In genomic region chr12:1639538-1639937, GRCh38 we compare ENCODE assay signal across 12 cellular contexts. TPM values are rescaled to one million over a fixed set of nuclear protein-coding genes. Genes with fewer than 3 reads are reported as not detected.
DNase-seq lines count a peak whose midpoint lies in the region; ATAC-seq and TF ChIP-seq lines count a peak whose summit lies in the region.
"Had no signal": no experiment of that assay in that cellular context is flagged by ENCODE, and none has a peak within 500 bp of the region (broad histone marks: within the 10 kb centered on the region; RNA-seq: fewer than 3 reads in every experiment).

No MANE protein-coding gene starts in this region.

- H3K9me3 Mint-ChIP-seq in activated naive CD4-positive, alpha-beta T cell treated with anti-CD3 and anti-CD28 coated beads, Interleukin-2, amount 50 U/mL, for 72 hours: no peaks in the 10 kb centered on the region

- WGBS in neuronal stem cell (ENCODE audit: extremely low coverage in 2 of 2, insufficient read length in 2 of 2, insufficient replicate concordance in 1 of 2), 2 donors: no CpG with 5 or more reads among the region's 40 CpGs
- 98% methylated on average over 12 of the region's 40 CpGs for WGBS in mammary epithelial cell (ENCODE audit: low coverage, missing lambda C conversion rate)

- peak overlapping the region; percentile 48 for H4K8ac ChIP-seq in neuronal stem cell (ENCODE audit: low read depth, low read length)

- in situ Hi-C loops in mammary epithelial cell (cut with MboI; ENCODE audit: low sequenced_read_pairs in 2 of 2): loop anchor here (25.0 kb wide), 1 partner anchor 948 kb away; no protein-coding TSS in a partner anchor

- no peak overlapping the region for H2BK5ac ChIP-seq in neuronal stem cell (ENCODE audit: low read length)

- no peak overlapping the region for H2AK5ac ChIP-seq in neuronal stem cell (ENCODE audit: low read depth, low read length)

- H3K9ac ChIP-seq in neuronal stem cell (ENCODE audit: low read depth, low read length, poor library complexity): no peak overlapping the region
- H3K9ac ChIP-seq in mammary epithelial cell (ENCODE audit: insufficient read depth, low read length): no peak overlapping the region

- no peak for TF ChIP-seq CTCF in mammary epithelial cell (conservative IDR thresholded peaks at IDR 0.05 in 1 of 2, IDR thresholded peaks at IDR 0.05 in 1 of 2; ENCODE audit: extremely low read depth in 1 of 2, insufficient read depth in 1 of 2, low read depth in 1 of 2, low read length in 2 of 2)

- dilution Hi-C loops in mammary epithelial cell (cut with HindIII; ENCODE audit: low sequenced_read_pairs): loop anchor here (25.0 kb wide), 1 partner anchor 298 kb away; no protein-coding TSS in a partner anchor

- no peak overlapping the region for H3K23ac ChIP-seq in neuronal stem cell (ENCODE audit: low read depth, low read length, poor library complexity)

- no peak overlapping the region for H4K91ac ChIP-seq in neuronal stem cell (ENCODE audit: low read depth, low read length, poor library complexity)

- DNase-seq in DMS53 (lab: John Stamatoyannopoulos, UW) (peak; percentile 96), neuronal stem cell (ENCODE audit: low spot score) (no peak), mammary epithelial cell (no peak), NCI-H510A (lab: John Stamatoyannopoulos, UW) (no peak)
- DNase-seq in activated naive CD4-positive, alpha-beta T cell treated with anti-CD3 and anti-CD28 coated beads, Interleukin-2, amount 50 U/mL, for 72 hours (ENCODE audit: low spot score in 2 of 2): no peak
- DNase-seq: COR-L47, NCI-H1417, NCI-H187 treated with DMSO at 0.1 percent for 48 hours, NCI-H82 had no signal

- H3K36me3 ChIP-seq in neuronal stem cell (replicated peaks in 1 of 2; ENCODE audit: control insufficient read depth in 2 of 2, insufficient read depth in 2 of 2, low read length in 2 of 2) (peaks cover 0 to 39% of the 10 kb centered on the region in 2 donors), mammary epithelial cell (ENCODE audit: insufficient read depth, low read length) (no peaks in the 10 kb centered on the region)
- H3K36me3 ChIP-seq: HAP-1 had no signal

- intact Hi-C loops in mammary epithelial cell (cut with micrococcal nuclease): loop anchor here (10.0 kb wide), 2 partner anchors 645 to 945 kb away; no protein-coding TSS in a partner anchor

- H3K18ac ChIP-seq in neuronal stem cell (ENCODE audit: low read length): peak overlapping the region; percentile 15

- H2BK15ac ChIP-seq in neuronal stem cell (ENCODE audit: low read length): no peak overlapping the region

- no peaks in the 10 kb centered on the region for H3K79me2 ChIP-seq in mammary epithelial cell (ENCODE audit: insufficient read depth, low read length)

- H3K9me3 ChIP-seq in neuronal stem cell (replicated peaks in 1 of 2; ENCODE audit: control insufficient read depth in 2 of 2, insufficient read depth in 1 of 2, low read depth in 1 of 2, low read length in 2 of 2) (peaks cover 0 to 2% of the 10 kb centered on the region in 2 donors), mammary epithelial cell (replicated peaks; ENCODE audit: insufficient read depth, low read length) (no peaks in the 10 kb centered on the region)
- H3K9me3 ChIP-seq: HAP-1 had no signal

- H2AFZ ChIP-seq in neuronal stem cell (ENCODE audit: low read length) (no peak overlapping the region), mammary epithelial cell (ENCODE audit: low read depth, low read length) (no peak overlapping the region)

- CTCF ChIA-PET in mammary epithelial cell (lab: Charles Lee; ENCODE audit: low non-redundant PET): no interaction called here

- peak; percentile 12 for ATAC-seq in esophagus mucosa
- no peak for ATAC-seq in activated naive CD4-positive, alpha-beta T cell treated with anti-CD3 and anti-CD28 coated beads, Interleukin-2, amount 50 U/mL, for 72 hours

- H3K4me2 ChIP-seq in neuronal stem cell (ENCODE audit: insufficient read depth, low read length, poor library complexity, severe bottlenecking) (no peak overlapping the region), mammary epithelial cell (ENCODE audit: insufficient read depth, low read depth, low read length) (no peak overlapping the region)

- H3K14ac ChIP-seq in neuronal stem cell (ENCODE audit: low read length): no peak overlapping the region

- no peaks in the 10 kb centered on the region for H4K20me1 ChIP-seq in mammary epithelial cell (ENCODE audit: insufficient read depth, low read length)

- peaks cover 6% of the 10 kb centered on the region for H3K79me1 ChIP-seq in neuronal stem cell (ENCODE audit: low read depth, low read length)

- H3K27me3 ChIP-seq in neuronal stem cell (ENCODE audit: control insufficient read depth in 3 of 3, insufficient read depth in 3 of 3, low read depth in 1 of 3, low read length in 3 of 3) (peaks cover 0 to 15% (median 0%) of the 10 kb centered on the region in 3 experiments), mammary epithelial cell (ENCODE audit: insufficient read depth, low read length) (no peaks in the 10 kb centered on the region)

- H3K27ac Mint-ChIP-seq in activated naive CD4-positive, alpha-beta T cell treated with anti-CD3 and anti-CD28 coated beads, Interleukin-2, amount 50 U/mL, for 72 hours: no peak overlapping the region

- H2BK120ac ChIP-seq in neuronal stem cell (ENCODE audit: low read depth, low read length): no peak overlapping the region

- H2BK12ac ChIP-seq in neuronal stem cell (ENCODE audit: low read length): no peak overlapping the region

- peak overlapping the region; percentile 65; the same call in 1 of the 2 replicates for H3K4me3 ChIP-seq in GM08714 (ENCODE audit: low read length)
- no peak overlapping the region for H3K4me3 ChIP-seq in neuronal stem cell (ENCODE audit: low read length in 2 of 2)
- H3K4me3 ChIP-seq in mammary epithelial cell (replicated peaks in 1 of 3; ENCODE audit: insufficient read depth in 1 of 3, low read depth in 2 of 3, low read length in 3 of 3): no peak overlapping the region
- H3K4me3 ChIP-seq: HAP-1 had no signal

- H3K27ac ChIP-seq in neuronal stem cell (replicated peaks; ENCODE audit: low read length): no peak overlapping the region
- no peak overlapping the region for H3K27ac ChIP-seq in mammary epithelial cell (ENCODE audit: insufficient read depth, low read depth, low read length)

- BruUV-seq in mammary epithelial cell (replicated peaks; lab: Mats Ljungman, UMichigan): no TSS peak

- no peaks in the 10 kb centered on the region for H3K36me3 Mint-ChIP-seq in activated naive CD4-positive, alpha-beta T cell treated with anti-CD3 and anti-CD28 coated beads, Interleukin-2, amount 50 U/mL, for 72 hours

- no peak overlapping the region for H3K4ac ChIP-seq in neuronal stem cell (ENCODE audit: low read length)

- H3K4me1 ChIP-seq in neuronal stem cell (ENCODE audit: control insufficient read depth in 2 of 2, insufficient read depth in 1 of 2, low read depth in 1 of 2, low read length in 2 of 2) (peaks cover 4 to 6% of the 10 kb centered on the region in 2 donors), mammary epithelial cell (ENCODE audit: insufficient read depth, low read length) (peaks cover 3% of the 10 kb centered on the region)
- H3K4me1 ChIP-seq: HAP-1 had no signal

RNA-seq across cellular contexts. Expression of gene WNT5B, which starts 10.5 kb away (rescaled TPM):
- total RNA-seq in esophagus mucosa: 9.8 TPM
- polyA plus RNA-seq in neuronal stem cell (2013, experiment 1 of 2): 74.9 TPM
- 74.2 TPM for polyA plus RNA-seq in neuronal stem cell (2013, experiment 2 of 2)
- 10 to 100 TPM in 1 of 2 donors, 1 to 10 TPM in 1; 4.3 to 51.0 TPM for total RNA-seq in mammary epithelial cell
- polyA plus RNA-seq in mammary epithelial cell: 10.4 TPM
- 1.0 TPM for polyA minus RNA-seq in mammary epithelial cell
- under 1 TPM in 1 of 2 donors, not detected in 1; 0.18 TPM for total RNA-seq in activated naive CD4-positive, alpha-beta T cell treated with anti-CD3 and anti-CD28 coated beads, Interleukin-2, amount 50 U/mL, for 72 hours

RNA-seq across cellular contexts. Expression of gene FBXL14, which starts 45.2 kb away (rescaled TPM):
- total RNA-seq in esophagus mucosa (6.9 TPM), mammary epithelial cell (10 to 100 TPM in 1 of 2 donors, 1 to 10 TPM in 1; 8.8 to 10.0 TPM)
- 34.2 TPM for polyA plus RNA-seq in neuronal stem cell (2013, experiment 1 of 2)
- polyA plus RNA-seq in neuronal stem cell (2013, experiment 2 of 2): 33.4 TPM
- 6.6 TPM for polyA plus RNA-seq in mammary epithelial cell
- 1.4 TPM for polyA minus RNA-seq in mammary epithelial cell
- 10 to 100 TPM; 21.7 to 25.3 TPM for total RNA-seq in activated naive CD4-positive, alpha-beta T cell treated with anti-CD3 and anti-CD28 coated beads, Interleukin-2, amount 50 U/mL, for 72 hours

RNA-seq across cellular contexts. Expression of gene ADIPOR2, which starts 51.3 kb away (rescaled TPM):
- total RNA-seq in esophagus mucosa: 50.5 TPM
- 26.7 TPM for polyA plus RNA-seq in neuronal stem cell (2013, experiment 1 of 2)
- polyA plus RNA-seq in neuronal stem cell (2013, experiment 2 of 2): 26.2 TPM
- 10 to 100 TPM; 46.7 to 73.0 TPM for total RNA-seq in mammary epithelial cell
- polyA plus RNA-seq in mammary epithelial cell: 35.8 TPM
- 48.8 TPM for polyA minus RNA-seq in mammary epithelial cell
- total RNA-seq in activated naive CD4-positive, alpha-beta T cell treated with anti-CD3 and anti-CD28 coated beads, Interleukin-2, amount 50 U/mL, for 72 hours: 10 to 100 TPM; 35.3 to 45.5 TPM
